Comparison of ENCODE assay signal across 8 cellular contexts in the genomic region with DNA sequence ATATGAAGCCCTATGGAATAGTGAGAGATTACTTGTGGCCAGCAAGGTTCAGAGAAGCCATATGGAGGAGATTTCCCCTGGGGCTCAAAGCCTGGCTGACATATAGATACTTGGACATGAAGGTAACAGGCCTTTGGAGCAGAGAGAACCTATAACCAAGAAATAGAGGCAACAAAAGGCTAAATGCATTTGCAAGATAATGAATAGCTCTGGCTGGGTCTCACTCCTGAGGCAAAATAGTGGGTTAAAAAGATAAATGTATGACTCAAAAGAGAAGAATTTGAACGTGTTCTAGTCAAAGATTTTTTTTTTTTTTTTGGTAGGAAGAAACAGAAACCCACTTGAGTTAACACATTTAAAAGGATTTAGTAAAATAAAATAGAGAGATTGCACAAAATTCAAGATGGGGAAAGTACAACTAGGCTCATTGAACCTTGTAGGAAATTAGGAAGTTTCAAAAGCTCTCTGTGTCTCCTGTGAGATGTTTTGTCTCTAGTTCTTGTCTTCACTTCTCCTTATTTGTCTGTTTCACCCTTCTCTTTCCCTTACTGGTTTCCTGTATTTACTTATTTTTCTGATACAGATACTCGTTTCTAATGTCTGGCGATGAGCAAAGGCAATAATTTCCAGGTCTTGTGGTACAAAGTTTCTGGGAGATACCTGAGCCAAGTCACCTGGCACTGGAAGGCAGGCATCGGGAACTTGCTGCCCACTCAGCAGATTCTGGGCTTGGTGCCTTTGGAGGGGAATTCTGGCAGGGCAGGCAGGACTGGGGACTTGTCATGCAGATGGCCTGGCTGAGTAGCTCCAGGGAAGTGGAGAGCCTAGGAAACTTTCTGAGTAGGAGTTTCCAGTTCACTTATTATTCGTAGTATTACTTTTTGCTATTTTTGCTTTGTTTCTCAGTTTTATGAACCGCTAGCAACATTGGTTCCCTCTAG. TPM values are rescaled to one million over a fixed set of nuclear protein-coding genes. Genes with fewer than 3 reads are reported as not detected.
A peak's percentile ranks its signal among the peaks of the same experiment; 100 is the strongest.
DNase-seq lines count a peak whose midpoint lies in the region; ATAC-seq, FAIRE-seq and TF ChIP-seq lines count a peak whose summit lies in the region.

No MANE protein-coding gene starts in this region.

- no peak for TF ChIP-seq EP300 in A549 (IDR thresholded peaks at IDR 0.05)

- no peak for TF ChIP-seq RAD21 in A549 (conservative IDR thresholded peaks at IDR 0.05 in 1 of 2, IDR thresholded peaks at IDR 0.05 in 1 of 2)

- no peak for TF ChIP-seq POLR2A in A549 (IDR thresholded peaks at IDR 0.05; ENCODE audit: low read length)

- WGBS in A549 (ENCODE audit: missing lambda C conversion rate) = 63% methylated on average over 6 of the region's 6 CpGs

- H3K4me1 ChIP-seq in A549 = peaks cover 10% of the 10 kb centered on the region; the same call in 2 of the 3 replicates

- no peaks in the 10 kb centered on the region for H3K4me1 Mint-ChIP-seq in effector memory CD8-positive, alpha-beta T cell (ENCODE audit: low read depth in 2 of 2)
- H3K4me1 Mint-ChIP-seq in activated CD4-positive, alpha-beta T cell treated with anti-CD3 and anti-CD28 coated beads, Interleukin-2, amount 10 ng/mL, durations not matched to agents 24 days and 14 days = peaks cover 6% of the 10 kb centered on the region

- CTCF ChIA-PET in A549 (lab: Yijun Ruan, JAX) = no interaction called here

- no peak for TF ChIP-seq CTCF in A549 (IDR thresholded peaks at IDR 0.05)

- ATAC-seq in A549 (no peak), GM21786 (IDR thresholded peaks at IDR 0.05; ENCODE audit: unreplicated experiment) (peak; percentile 68), GM18873 (IDR thresholded peaks at IDR 0.05; ENCODE audit: low FRiP score, unreplicated experiment) (no peak)
- ATAC-seq in effector memory CD8-positive, alpha-beta T cell (replicated peaks) = no peak

- no peak overlapping the region for H3K4me3 Mint-ChIP-seq in effector memory CD8-positive, alpha-beta T cell
- no peak overlapping the region for H3K4me3 Mint-ChIP-seq in activated CD4-positive, alpha-beta T cell treated with anti-CD3 and anti-CD28 coated beads, Interleukin-2, amount 10 ng/mL, durations not matched to agents 24 days and 14 days

- H3K4me3 ChIP-seq in A549 = no peak overlapping the region

- no peak for FAIRE-seq in A549 (lab: Jason Lieb, UNC)

- POLR2A ChIA-PET in A549 (lab: Yijun Ruan, JAX) = no interaction called here

- H3K36me3 Mint-ChIP-seq in effector memory CD8-positive, alpha-beta T cell (ENCODE audit: insufficient read depth) = no peaks in the 10 kb centered on the region
- H3K36me3 Mint-ChIP-seq in activated CD4-positive, alpha-beta T cell treated with anti-CD3 and anti-CD28 coated beads, Interleukin-2, amount 10 ng/mL, durations not matched to agents 24 days and 14 days (ENCODE audit: low read depth) = peaks cover 2% of the 10 kb centered on the region

- H3K27ac ChIP-seq in A549 = no peak overlapping the region

- no peaks in the 10 kb centered on the region for H3K9me3 Mint-ChIP-seq in effector memory CD8-positive, alpha-beta T cell
- H3K9me3 Mint-ChIP-seq in activated CD4-positive, alpha-beta T cell treated with anti-CD3 and anti-CD28 coated beads, Interleukin-2, amount 10 ng/mL, durations not matched to agents 24 days and 14 days = no peaks in the 10 kb centered on the region

- peaks cover 29 to 31% of the 10 kb centered on the region in 2 donors for H3K27me3 Mint-ChIP-seq in effector memory CD8-positive, alpha-beta T cell
- peaks cover 2% of the 10 kb centered on the region for H3K27me3 Mint-ChIP-seq in activated CD4-positive, alpha-beta T cell treated with anti-CD3 and anti-CD28 coated beads, Interleukin-2, amount 10 ng/mL, durations not matched to agents 24 days and 14 days

- intact Hi-C loops in activated CD4-positive, alpha-beta T cell treated with anti-CD3 and anti-CD28 coated beads, Interleukin-2, amount 10 ng/mL, durations not matched to agents 24 days and 14 days (cut with micrococcal nuclease) = no loop called here

- no peaks in the 10 kb centered on the region for H3K9me3 ChIP-seq in A549

- no peak overlapping the region for H3K27ac Mint-ChIP-seq in effector memory CD8-positive, alpha-beta T cell
- no peak overlapping the region for H3K27ac Mint-ChIP-seq in activated CD4-positive, alpha-beta T cell treated with anti-CD3 and anti-CD28 coated beads, Interleukin-2, amount 10 ng/mL, durations not matched to agents 24 days and 14 days

- H3K4me2 ChIP-seq in A549 = no peak overlapping the region

- DNase-seq in A549 (ENCODE audit: low read depth in 1 of 2, low spot score in 1 of 2) = no peak
- DNase-seq in SKM-1 (lab: John Stamatoyannopoulos, UW; ENCODE audit: unreplicated experiment) = peak; percentile 60
- DNase-seq in iPS-NIHi11 (ENCODE audit: low spot score) = peak; percentile 40
- no peak for DNase-seq in effector memory CD8-positive, alpha-beta T cell
- no peak for DNase-seq in activated CD4-positive, alpha-beta T cell treated with anti-CD3 and anti-CD28 coated beads, Interleukin-2, amount 10 ng/mL, durations not matched to agents 24 days and 14 days
- no peak for DNase-seq in NCI-H2081 (lab: John Stamatoyannopoulos, UW)

TF ChIP-seq in A549, 52 proteins besides CTCF, POLR2A, EP300 and RAD21:
- TF ChIP-seq MAFK (IDR thresholded peaks at IDR 0.05; ENCODE audit: partially characterized antibody) (peak; percentile 23), NFE2L2 (conservative IDR thresholded peaks at IDR 0.05; ENCODE audit: low read length) (no peak)

RNA-seq across cellular contexts. Expression of a gene that starts 49.2 kb away (rescaled TPM):
- polyA plus RNA-seq in A549 (2011; rRNA removed) (3.3 and 3.6 TPM in 2 replicates), A549 (2017; fragmentation: RNase III; extraction: RNeasy Plus Mini Kit Qiagen cat#74134 plus additional on column Dnase treatment) (0.31 to 0.46 TPM (median 0.35 TPM) in 3 replicates)
- polyA plus RNA-seq in A549 (2012; cell fraction: cytosol; rRNA removed) = 0.30 and 0.34 TPM in 2 replicates
- 0.24 and 0.44 TPM in 2 replicates for polyA plus RNA-seq in A549 (2012; cell fraction: nucleus; rRNA removed)
- 4.2 and 6.2 TPM in 2 replicates for polyA minus RNA-seq in A549 (2011; rRNA and poly(A)+ RNA removed)
- total RNA-seq in activated CD4-positive, alpha-beta T cell treated with anti-CD3 and anti-CD28 coated beads, Interleukin-2, amount 10 ng/mL, durations not matched to agents 24 days and 14 days = 63.4 and 64.2 TPM in 2 replicates

Comparison
In these comparisons a context has a peak if more than half of its experiments do, and no peak if none do; other contexts are left out.
1. DNase-seq: peak in SKM-1 (single experiment) and iPS-NIHi11 (single experiment); none in A549 (0 of 2), effector memory CD8-positive, alpha-beta T cell (0 of 3), activated CD4-positive, alpha-beta T cell treated with anti-CD3 and anti-CD28 coated beads, Interleukin-2, amount 10 ng/mL, durations not matched to agents 24 days and 14 days (single experiment) and NCI-H2081 (0 of 2).